8 cellular contexts compared by ENCODE assay signal in genomic region chr6:33621396-33622388, GRCh38. TPM values are rescaled to one million over a fixed set of nuclear protein-coding genes. Genes with fewer than 3 reads are reported as not detected.
A peak's percentile ranks its signal among the peaks of the same experiment; 100 is the strongest.
DNase-seq lines count a peak whose midpoint lies in the region; ATAC-seq and TF ChIP-seq lines count a peak whose summit lies in the region.

No MANE protein-coding gene starts in this region.

- DNase-seq in SK-N-SH, result no peak
- DNase-seq in PC-3, result peak; percentile 49
- DNase-seq in activated naive CD8-positive, alpha-beta T cell treated with anti-CD3 and anti-CD28 coated beads for 36 hours, result peak; percentile 53
- peak; percentile 59 for DNase-seq in stimulated activated CD4-positive, alpha-beta T cell treated with anti-CD3 and anti-CD28 coated beads, Interleukin-15, amount 100 ng/mL, for 24 hours
- DNase-seq in medulla oblongata (ENCODE audit: extremely low spot score), result no peak

- H3K4me3 ChIP-seq in SK-N-SH (ENCODE audit: low read depth in 2 of 2, low read length in 1 of 2) (peak overlapping the region; percentile 57 to 58), PC-3 (ENCODE audit: low read length) (peak overlapping the region; percentile 99), iPS-15b (ENCODE audit: low read depth, low read length) (peak overlapping the region; percentile 84)

- H3K9me3 Mint-ChIP-seq in activated naive CD8-positive, alpha-beta T cell treated with anti-CD3 and anti-CD28 coated beads for 36 hours, result no peaks in the 10 kb centered on the region

- no peak for TF ChIP-seq RAD21 in SK-N-SH (IDR thresholded peaks at IDR 0.05; ENCODE audit: low read length)

- H3K4me1 Mint-ChIP-seq in activated naive CD8-positive, alpha-beta T cell treated with anti-CD3 and anti-CD28 coated beads for 36 hours, result peaks cover 50% of the 10 kb centered on the region

- no peaks in the 10 kb centered on the region for H3K9me3 ChIP-seq in SK-N-SH
- no peaks in the 10 kb centered on the region for H3K9me3 ChIP-seq in PC-3 (ENCODE audit: low read length)
- H3K9me3 ChIP-seq in iPS-15b (ENCODE audit: control insufficient read depth, insufficient read depth, low read length), result no peaks in the 10 kb centered on the region

- H3K9me2 ChIP-seq in SK-N-SH (no peaks in the 10 kb centered on the region), PC-3 (replicated peaks; ENCODE audit: low read length) (no peaks in the 10 kb centered on the region)

- peak overlapping the region; percentile 77 for H3K27ac Mint-ChIP-seq in activated naive CD8-positive, alpha-beta T cell treated with anti-CD3 and anti-CD28 coated beads for 36 hours

- POLR2A ChIA-PET in SK-N-SH (lab: Yijun Ruan, JAX) (interaction anchor here (1.3 to 1.7 kb wide), 3 partner anchors 11 to 15 kb away, joined by 3 to 11 read pairs (median 7); no protein-coding TSS in a partner anchor), PC-3 (lab: Charles Lee; ENCODE audit: unreplicated experiment) (interaction anchor here (0.7 to 1.0 kb wide), 2 partner anchors 32 to 37 kb away, joined by 3 read pairs; no protein-coding TSS in a partner anchor)

- H3K4me2 ChIP-seq in SK-N-SH (peak overlapping the region; percentile 90), PC-3 (ENCODE audit: low read length) (peak overlapping the region; percentile 99)

- H4K20me1 ChIP-seq in SK-N-SH (ENCODE audit: insufficient read depth) (no peaks in the 10 kb centered on the region), PC-3 (ENCODE audit: low read length) (peaks cover 26% of the 10 kb centered on the region; the same call in 1 of the 2 replicates)

- intact Hi-C loops in PC-3 (cut with micrococcal nuclease), result loop anchor here (1.0 kb wide), 1 partner anchor 31 kb away; no protein-coding TSS in a partner anchor

- no peaks in the 10 kb centered on the region for H3K79me2 ChIP-seq in SK-N-SH (ENCODE audit: insufficient read depth)
- H3K79me2 ChIP-seq in PC-3 (ENCODE audit: low read length), result peaks cover 54% of the 10 kb centered on the region

- H3K27me3 Mint-ChIP-seq in activated naive CD8-positive, alpha-beta T cell treated with anti-CD3 and anti-CD28 coated beads for 36 hours, result peaks cover 4% of the 10 kb centered on the region

- H3K27ac ChIP-seq in SK-N-SH (ENCODE audit: low read depth in 2 of 2, low read length in 1 of 2), result no peak overlapping the region; a peak in 1 of 4 replicates
- H3K27ac ChIP-seq in PC-3 (ENCODE audit: low read length), result peak overlapping the region; percentile 69

- ATAC-seq in SK-N-SH treated with all-trans-retinoic acid at 6 μM for 48 hours, result no peak
- peak; percentile 24 for ATAC-seq in HG03097 (IDR thresholded peaks at IDR 0.05; ENCODE audit: low FRiP score, unreplicated experiment)
- peak; percentile 50 for ATAC-seq in PC-3

- no peak for TF ChIP-seq EP300 in SK-N-SH (IDR thresholded peaks at IDR 0.05; ENCODE audit: borderline replicate concordance in 1 of 2, low read depth in 1 of 2, low read length in 1 of 2)

- H3F3A ChIP-seq in SK-N-SH (replicated peaks; ENCODE audit: insufficient read depth) (peaks cover 6% of the 10 kb centered on the region), PC-3 (ENCODE audit: low read length, unreplicated experiment) (no peaks in the 10 kb centered on the region)

- WGBS in SK-N-SH (ENCODE audit: low lambda C conversion rate), result 44% methylated on average over 35 of the region's 71 CpGs

- peak overlapping the region; percentile 96 for H3K4me3 Mint-ChIP-seq in activated naive CD8-positive, alpha-beta T cell treated with anti-CD3 and anti-CD28 coated beads for 36 hours

- CTCF ChIA-PET in SK-N-SH (lab: Yijun Ruan, JAX) (interaction anchor here (0.8 to 3.3 kb wide), 11 partner anchors 10 to 433 kb away, joined by 3 to 18 read pairs (median 5); partner anchors contain the start of gene UQCC2), PC-3 (lab: Charles Lee) (interaction anchor here (2.0 kb wide), 1 partner anchor 32 kb away, joined by 6 read pairs; no protein-coding TSS in a partner anchor)

- no peak overlapping the region; the same call in 1 of the 2 replicates for H2AFZ ChIP-seq in SK-N-SH (ENCODE audit: low read depth)
- peak overlapping the region; percentile 90 for H2AFZ ChIP-seq in PC-3 (ENCODE audit: low read length)

- H3K9ac ChIP-seq in SK-N-SH, result peak overlapping the region; percentile 28; the same call in 1 of the 2 replicates
- H3K9ac ChIP-seq in PC-3 (ENCODE audit: low read length), result peak overlapping the region; percentile 95
- H3K9ac ChIP-seq in iPS-15b (ENCODE audit: low read depth, low read length), result peak overlapping the region; percentile 90

- H3K27me3 ChIP-seq in SK-N-SH (ENCODE audit: insufficient read depth) (no peaks in the 10 kb centered on the region), PC-3 (ENCODE audit: low read length) (no peaks in the 10 kb centered on the region), iPS-15b (ENCODE audit: control insufficient read depth, insufficient read depth, low read length) (peaks cover 15% of the 10 kb centered on the region)

- BruUV-seq in PC-3 (replicated peaks; lab: Mats Ljungman, UMichigan), result TSS peak; percentile 45

- H3K36me3 ChIP-seq in SK-N-SH (replicated peaks in 1 of 2; ENCODE audit: control insufficient read depth in 1 of 2, insufficient read depth in 2 of 2, low read length in 1 of 2) (no peaks in the 10 kb centered on the region), PC-3 (ENCODE audit: low read depth, low read length) (peaks cover 7% of the 10 kb centered on the region; the same call in 1 of the 2 replicates), iPS-15b (ENCODE audit: control insufficient read depth, insufficient read depth, low read length) (peaks cover 2% of the 10 kb centered on the region)

- TF ChIP-seq CTCF in SK-N-SH (IDR thresholded peaks at IDR 0.05) (no peak), PC-3 (conservative IDR thresholded peaks at IDR 0.05; ENCODE audit: low read depth, low read length) (no peak)

- H3K4me1 ChIP-seq in SK-N-SH (ENCODE audit: control insufficient read depth in 1 of 2, insufficient read depth in 2 of 2, low read depth in 1 of 2, low read length in 1 of 2) (peaks cover 0 to 19% of the 10 kb centered on the region in 2 experiments; a peak in 1 of 4 replicates), PC-3 (ENCODE audit: insufficient read depth, low read length) (peaks cover 29% of the 10 kb centered on the region), iPS-15b (ENCODE audit: control insufficient read depth, insufficient read depth, low read length) (peaks cover 15% of the 10 kb centered on the region)

- H3K36me3 Mint-ChIP-seq in activated naive CD8-positive, alpha-beta T cell treated with anti-CD3 and anti-CD28 coated beads for 36 hours, result peaks cover 19% of the 10 kb centered on the region

TF ChIP-seq in SK-N-SH, 30 proteins besides CTCF, POLR2A, EP300 and RAD21 (continues in another document):
- TF ChIP-seq IRF3 (IDR thresholded peaks at IDR 0.05; ENCODE audit: low read depth, low read length) (no peak), JUND (IDR thresholded peaks at IDR 0.05) (no peak), YY1 (IDR thresholded peaks at IDR 0.05; ENCODE audit: low read depth) (no peak), CHD2 (IDR thresholded peaks at IDR 0.05; ENCODE audit: low read length, partially characterized antibody) (no peak), TEAD4 (IDR thresholded peaks at IDR 0.05; ENCODE audit: borderline replicate concordance, insufficient read depth) (no peak), SIN3A (IDR thresholded peaks at IDR 0.05; ENCODE audit: borderline replicate concordance, low read depth, low read length) (no peak), MXI1 (IDR thresholded peaks at IDR 0.05; ENCODE audit: low read depth, low read length) (no peak), FOXJ3 (CRISPR knock-in tag; IDR thresholded peaks at IDR 0.05) (no peak)

TF ChIP-seq in SK-N-SH treated with all-trans-retinoic acid at 6 μM for 48 hours, 23 proteins besides CTCF, POLR2A, EP300 and RAD21 (continues in another document):
- no peak for TF ChIP-seq ZNF70 (CRISPR knock-in tag; IDR thresholded peaks at IDR 0.05)
- no peak for TF ChIP-seq CSRNP3 (CRISPR knock-in tag; IDR thresholded peaks at IDR 0.05)

RNA-seq across cellular contexts. Expression of gene ITPR3, which starts 0.6 kb away (rescaled TPM):
- 4.7 and 8.1 TPM in 2 replicates for polyA plus RNA-seq in SK-N-SH (2012; rRNA removed)
- polyA plus RNA-seq in SK-N-SH (2012; cell fraction: cytosol; rRNA removed), result 1.9 and 3.7 TPM in 2 replicates
- 22.6 and 23.4 TPM in 2 replicates for polyA plus RNA-seq in SK-N-SH (2012; cell fraction: nucleus; rRNA removed)
- total RNA-seq in PC-3 (2014; rRNA removed), result 41.8 and 50.6 TPM in 2 replicates
- 10 to 100 TPM; 35.5 to 36.6 TPM for total RNA-seq in activated naive CD8-positive, alpha-beta T cell treated with anti-CD3 and anti-CD28 coated beads for 36 hours

RNA-seq across cellular contexts. Expression of gene BAK1, which starts 41.6 kb away (rescaled TPM):
- 15.4 and 21.2 TPM in 2 replicates for polyA plus RNA-seq in SK-N-SH (2012; rRNA removed)
- polyA plus RNA-seq in SK-N-SH (2012; cell fraction: cytosol; rRNA removed), result 9.1 and 14.5 TPM in 2 replicates
- polyA plus RNA-seq in SK-N-SH (2012; cell fraction: nucleus; rRNA removed), result 16.2 and 20.5 TPM in 2 replicates
- 15.1 and 23.7 TPM in 2 replicates for total RNA-seq in PC-3 (2014; rRNA removed)
- 10 to 100 TPM; 32.0 to 34.3 TPM for total RNA-seq in activated naive CD8-positive, alpha-beta T cell treated with anti-CD3 and anti-CD28 coated beads for 36 hours

Comparison
In these comparisons a context has a peak if more than half of its experiments do, and no peak if none do; other contexts are left out.
1. DNase-seq: peak in PC-3 (single experiment), activated naive CD8-positive, alpha-beta T cell treated with anti-CD3 and anti-CD28 coated beads for 36 hours (single experiment) and stimulated activated CD4-positive, alpha-beta T cell treated with anti-CD3 and anti-CD28 coated beads, Interleukin-15, amount 100 ng/mL, for 24 hours (single experiment); none in SK-N-SH (single experiment) and medulla oblongata (single experiment).
2. H3K9ac ChIP-seq: peak in every context shown above with its lines; median percentile 95 in PC-3; 90 in iPS-15b; 28 in SK-N-SH.
3. Peak in every context shown above with its lines, with median percentiles within 50 percentile points of each other: H3K4me3 ChIP-seq.